ENCODE assay signal across 13 cellular contexts in genomic region chr1:222369991-222370910, GRCh38.
DNase-seq lines count a peak whose midpoint lies in the region; TF ChIP-seq lines count a peak whose summit lies in the region.
"Had no signal": no experiment of that assay in that cellular context is flagged by ENCODE, and none has a peak within 500 bp of the region (broad histone marks: within the 10 kb centered on the region; RNA-seq: fewer than 3 reads in every experiment).

No MANE protein-coding gene starts in this region.

- H3K27ac ChIP-seq in GM23248: peak overlapping the region; percentile 95
- H3K27ac ChIP-seq: transverse colon had no signal

- H3K9me3 ChIP-seq in GM23248 (ENCODE audit: low read depth): no peaks in the 10 kb centered on the region
- H3K9me3 ChIP-seq: transverse colon had no signal

- no peaks in the 10 kb centered on the region for H3K36me3 ChIP-seq in GM23248 (ENCODE audit: low read depth)
- H3K36me3 ChIP-seq: transverse colon had no signal

- peak overlapping the region; percentile 80 for H3K4me2 ChIP-seq in GM23248 (ENCODE audit: unreplicated experiment)

- H3K4me3 ChIP-seq in GM23248: peak overlapping the region; percentile 64
- H3K4me3 ChIP-seq in fibroblast of mammary gland (ENCODE audit: control insufficient read depth, low read depth, low read length): no peak overlapping the region
- H3K4me3 ChIP-seq: K562, transverse colon had no signal

- in situ Hi-C loops in GM23248 (cut with MboI): no loop called here

- H2AFZ ChIP-seq in GM23248: peak overlapping the region; percentile 59

- H4K20me1 ChIP-seq in GM23248 (ENCODE audit: insufficient read depth): no peaks in the 10 kb centered on the region

- peaks cover 29% of the 10 kb centered on the region for H3K4me1 ChIP-seq in GM23248 (ENCODE audit: insufficient read depth)
- H3K4me1 ChIP-seq: transverse colon had no signal

- H3K9ac ChIP-seq in GM23248: peak overlapping the region; percentile 66

- no peaks in the 10 kb centered on the region for H3K79me2 ChIP-seq in GM23248 (ENCODE audit: insufficient read depth)

- H3K27me3 ChIP-seq in GM23248 (replicated peaks; ENCODE audit: insufficient read depth): no peaks in the 10 kb centered on the region
- H3K27me3 ChIP-seq: transverse colon had no signal

- no peak for TF ChIP-seq CTCF in fibroblast of mammary gland (conservative IDR thresholded peaks at IDR 0.05; ENCODE audit: control insufficient read depth, insufficient read depth, low read depth, low read length)

- H3F3A ChIP-seq in GM23248 (ENCODE audit: insufficient read depth): peaks cover 35% of the 10 kb centered on the region

- WGBS in GM23248 (ENCODE audit: low coverage in 1 of 2, low lambda C conversion rate in 2 of 2, missing lambda C conversion rate in 2 of 2), 2 experiments: 63 to 64% methylated on average over 13 of the region's 13 CpGs

- H3K9me2 ChIP-seq in GM23248 (ENCODE audit: insufficient read depth): no peaks in the 10 kb centered on the region

- DNase-seq in GM23248: peak; percentile 85
- DNase-seq in RKO (ENCODE audit: low spot score): peak; percentile 30
- DNase-seq in fibroblast of mammary gland (ENCODE audit: low read depth): peak; percentile 72
- DNase-seq in renal cortical epithelial cell (ENCODE audit: low read depth): peak; percentile 40
- DNase-seq in pons (ENCODE audit: low spot score): no peak
- no peak for DNase-seq in NCI-H2081 (lab: John Stamatoyannopoulos, UW)
- DNase-seq in inferior parietal cortex (ENCODE audit: extremely low spot score): no peak
- DNase-seq in globus pallidus (ENCODE audit: low spot score): no peak
- DNase-seq: activated CD4-positive, alpha-beta T cell treated with anti-CD3 and anti-CD28 coated beads, Interleukin-2, amount 10 ng/mL, durations not matched to agents 7 days and 5 days; H7; NCI-H1436 treated with DMSO at 0.1 percent for 48 hours; transverse colon had no signal

Comparison
In these comparisons a context has a peak if more than half of its experiments do, and no peak if none do; other contexts are left out.
1. DNase-seq: peak in GM23248 (single experiment), RKO (single experiment), fibroblast of mammary gland (single experiment) and renal cortical epithelial cell (single experiment); none in pons (single experiment), NCI-H2081 (0 of 2), inferior parietal cortex (single experiment) and globus pallidus (single experiment).